In genomic region chr14:102565959-102566358, GRCh38 we compare ENCODE assay signal across 29 cellular contexts. TPM values are rescaled to one million over a fixed set of nuclear protein-coding genes. Genes with fewer than 3 reads are reported as not detected.
DNase-seq lines count a peak whose midpoint lies in the region; ATAC-seq, FAIRE-seq and TF ChIP-seq lines count a peak whose summit lies in the region.
"Had no signal": no experiment of that assay in that cellular context is flagged by ENCODE, and none has a peak within 500 bp of the region (broad histone marks: within the 10 kb centered on the region; RNA-seq: fewer than 3 reads in every experiment).

No MANE protein-coding gene starts in this region.

- no peak overlapping the region for H2AFZ ChIP-seq in astrocyte (ENCODE audit: low read depth, low read length)

- DNase-seq in astrocyte (ENCODE audit: low read depth): no peak
- no peak for DNase-seq in SKM-1 treated with dmso at 0.1 percent for 144 hours (lab: John Stamatoyannopoulos, UW; ENCODE audit: unreplicated experiment)
- DNase-seq in CD4-positive, alpha-beta T cell: no peak
- no peak for DNase-seq in T-cell
- DNase-seq: activated CD4-positive, alpha-beta T cell treated with anti-CD3 and anti-CD28 coated beads, Interleukin-2, amount 50 U/mL, for 4 hours; aorta; BE2C; caudate nucleus; DMS79 treated with DMSO at 0.1 percent for 48 hours; hippocampal formation; immature natural killer cell; mesendoderm; MM.1S; NCI-H1436; NCI-H526; stimulated activated CD4-positive, alpha-beta T cell treated with anti-CD3 and anti-CD28 coated beads, Interleukin-2, amount 100 ng/mL, for 24 hours; upper lobe of right lung had no signal

- no peaks in the 10 kb centered on the region for H3K4me1 Mint-ChIP-seq in astrocyte (ENCODE audit: low read depth, unreplicated experiment)
- H3K4me1 Mint-ChIP-seq in CD4-positive, alpha-beta T cell (ENCODE audit: low read depth): peaks cover 6% of the 10 kb centered on the region
- H3K4me1 Mint-ChIP-seq in T-cell: peaks cover 14 to 20% (median 15%) of the 10 kb centered on the region in 3 donors

- H3K4me3 Mint-ChIP-seq in astrocyte (ENCODE audit: unreplicated experiment) (no peak overlapping the region), T-cell (no peak overlapping the region)
- no peak overlapping the region for H3K4me3 Mint-ChIP-seq in CD4-positive, alpha-beta T cell
- H3K4me3 Mint-ChIP-seq: activated naive CD8-positive, alpha-beta T cell; immature natural killer cell; T-helper 2 cell treated with Interferon-gamma antibody and Interleukin-4, amounts not matched to agents 5 μg/mL and 100 μg/mL, for 36 hours had no signal

- H3K27ac Mint-ChIP-seq in astrocyte (ENCODE audit: unreplicated experiment) (peak overlapping the region; percentile 1), T-cell (no peak overlapping the region)
- no peak overlapping the region for H3K27ac Mint-ChIP-seq in CD4-positive, alpha-beta T cell
- H3K27ac Mint-ChIP-seq: activated naive CD8-positive, alpha-beta T cell; immature natural killer cell; T-helper 2 cell treated with Interferon-gamma antibody and Interleukin-4, amounts not matched to agents 5 μg/mL and 100 μg/mL, for 36 hours had no signal

- no peak for FAIRE-seq in astrocyte (lab: Jason Lieb, UNC)
- FAIRE-seq: endometrium, H1 had no signal

- H3K27me3 Mint-ChIP-seq in astrocyte (ENCODE audit: low read depth, unreplicated experiment) (peaks cover 1% of the 10 kb centered on the region), T-cell (no peaks in the 10 kb centered on the region)
- no peaks in the 10 kb centered on the region for H3K27me3 Mint-ChIP-seq in CD4-positive, alpha-beta T cell
- H3K27me3 Mint-ChIP-seq: activated naive CD8-positive, alpha-beta T cell had no signal

- H3K9me3 Mint-ChIP-seq in astrocyte (ENCODE audit: unreplicated experiment) (peaks cover 7% of the 10 kb centered on the region), T-cell (no peaks in the 10 kb centered on the region)
- H3K9me3 Mint-ChIP-seq in CD4-positive, alpha-beta T cell: no peaks in the 10 kb centered on the region
- H3K9me3 Mint-ChIP-seq: immature natural killer cell; T-helper 2 cell treated with Interferon-gamma antibody and Interleukin-4, amounts not matched to agents 5 μg/mL and 100 μg/mL, for 36 hours had no signal

- CTCF ChIA-PET in CD4-positive, alpha-beta T cell (lab: Charles Lee): no interaction called here
- CTCF ChIA-PET in T-cell (lab: Charles Lee): no interaction called here

- intact Hi-C loops in CD4-positive, alpha-beta T cell (cut with DNase I, micrococcal nuclease): no loop called here

- POLR2A ChIA-PET in CD4-positive, alpha-beta T cell (lab: Charles Lee): no interaction called here
- POLR2A ChIA-PET in T-cell (lab: Charles Lee): no interaction called here

- no peak overlapping the region for H3K4me3 ChIP-seq in BLaER1
- H3K4me3 ChIP-seq in astrocyte (ENCODE audit: insufficient read depth, low read depth, low read length): no peak overlapping the region
- H3K4me3 ChIP-seq: gastroesophageal sphincter, SJSA1, skin epidermis, upper lobe of right lung had no signal

- H4K20me1 ChIP-seq in BLaER1 (no peaks in the 10 kb centered on the region), astrocyte (ENCODE audit: insufficient read depth, low read length) (no peaks in the 10 kb centered on the region)

- ATAC-seq in GM19438 (IDR thresholded peaks at IDR 0.05; ENCODE audit: low read depth, unreplicated experiment) (peak; percentile 15), HG03439 (IDR thresholded peaks at IDR 0.05; ENCODE audit: unreplicated experiment) (peak; percentile 27), GM18858 (IDR thresholded peaks at IDR 0.05; ENCODE audit: unreplicated experiment) (no peak), T-cell (replicated peaks in 1 of 4) (no peak)
- ATAC-seq in CD4-positive, alpha-beta T cell (ENCODE audit: poor library complexity): no peak
- ATAC-seq: gastroesophageal sphincter had no signal

- no peak for TF ChIP-seq CTCF in astrocyte (IDR thresholded peaks at IDR 0.05; ENCODE audit: insufficient read depth, low read depth, low read length)
- TF ChIP-seq CTCF in CD4-positive, alpha-beta T cell (IDR thresholded peaks at IDR 0.05): no peak

- H3K27me3 ChIP-seq in BLaER1 (no peaks in the 10 kb centered on the region), astrocyte (ENCODE audit: insufficient read depth, low read length) (no peaks in the 10 kb centered on the region)
- H3K27me3 ChIP-seq in CD4-positive, alpha-beta T cell (ENCODE audit: control insufficient read depth, insufficient read depth, low read length): no peaks in the 10 kb centered on the region
- H3K27me3 ChIP-seq: BE2C, gastroesophageal sphincter, SJSA1, upper lobe of right lung had no signal

- no peak overlapping the region for H3K9ac ChIP-seq in BLaER1
- H3K9ac ChIP-seq in astrocyte (ENCODE audit: low read length): no peak overlapping the region

- H3K4me2 ChIP-seq in BLaER1 (peak overlapping the region; percentile 60), astrocyte (ENCODE audit: low read length) (no peak overlapping the region)

- H3K36me3 ChIP-seq in BLaER1 (no peaks in the 10 kb centered on the region), astrocyte (ENCODE audit: insufficient read depth, low read length) (no peaks in the 10 kb centered on the region)
- H3K36me3 ChIP-seq: BE2C, gastroesophageal sphincter, SJSA1, upper lobe of right lung had no signal

- H3K27ac ChIP-seq in BLaER1 (peak overlapping the region; percentile 67), astrocyte (ENCODE audit: low read depth, low read length) (no peak overlapping the region)
- H3K27ac ChIP-seq in CD4-positive, alpha-beta T cell (ENCODE audit: low read depth, low read length): no peak overlapping the region
- H3K27ac ChIP-seq: gastroesophageal sphincter, SJSA1, skin epidermis, upper lobe of right lung, VCaP had no signal

- H3K79me2 ChIP-seq in astrocyte (ENCODE audit: insufficient read depth, low read length): no peaks in the 10 kb centered on the region

- peaks cover 68% of the 10 kb centered on the region for H3K4me1 ChIP-seq in BLaER1
- H3K4me1 ChIP-seq in astrocyte (ENCODE audit: insufficient read depth, low read length): no peaks in the 10 kb centered on the region
- H3K4me1 ChIP-seq: BE2C, gastroesophageal sphincter, SJSA1 had no signal

- H3K9me3 ChIP-seq in BLaER1 (peaks cover 18% of the 10 kb centered on the region), astrocyte (ENCODE audit: insufficient read depth, low read depth, low read length) (no peaks in the 10 kb centered on the region)
- no peaks in the 10 kb centered on the region for H3K9me3 ChIP-seq in CD4-positive, alpha-beta T cell (ENCODE audit: control insufficient read depth, low read length)
- H3K9me3 ChIP-seq: BE2C, SJSA1, upper lobe of right lung had no signal

- H3K36me3 Mint-ChIP-seq in astrocyte (ENCODE audit: low read depth, unreplicated experiment) (no peaks in the 10 kb centered on the region), T-cell (peaks cover 3% of the 10 kb centered on the region)
- no peaks in the 10 kb centered on the region for H3K36me3 Mint-ChIP-seq in CD4-positive, alpha-beta T cell (ENCODE audit: low read depth)
- H3K36me3 Mint-ChIP-seq: activated naive CD8-positive, alpha-beta T cell; immature natural killer cell had no signal

RNA-seq across cellular contexts. Expression of gene RCOR1, which starts 26.5 kb away (rescaled TPM):
- total RNA-seq in astrocyte (31.0 and 31.7 TPM in 2 replicates), T-cell (10 to 100 TPM; 17.7 to 25.0 (median 18.7) TPM)
- 10 to 100 TPM; 20.5 to 23.1 TPM for total RNA-seq in CD4-positive, alpha-beta T cell

RNA-seq across cellular contexts. Expression of gene ANKRD9, which starts 56.4 kb away (rescaled TPM):
- 7.9 and 9.4 TPM in 2 replicates for total RNA-seq in astrocyte
- 1 to 10 TPM; 4.4 to 5.5 TPM for total RNA-seq in CD4-positive, alpha-beta T cell
- total RNA-seq in T-cell: 1 to 10 TPM; 1.9 to 3.2 (median 2.4) TPM

Comparison
In these comparisons a context has a peak if more than half of its experiments do, and no peak if none do; other contexts are left out.
1. ATAC-seq: peak in GM19438 (single experiment) and HG03439 (single experiment); none in CD4-positive, alpha-beta T cell (single experiment), GM18858 (single experiment) and T-cell (0 of 4).